In genomic region chr2:85858841-85859240, GRCh38 we compare ENCODE assay signal across 15 cellular contexts.
"Had no signal": no experiment of that assay in that cellular context is flagged by ENCODE, and none has a peak within 500 bp of the region (broad histone marks: within the 10 kb centered on the region; RNA-seq: fewer than 3 reads in every experiment).

No MANE protein-coding gene starts in this region.

- H3K4me3 ChIP-seq: esophagus squamous epithelium, lung, mucosa of descending colon, stomach had no signal

- DNase-seq: activated CD4-positive, alpha-beta memory T cell treated with anti-CD3 and anti-CD28 coated beads, Interleukin-2, amount 10 ng/mL, durations not matched to agents 7 days and 5 days; activated CD4-positive, alpha-beta T cell treated with anti-CD3 and anti-CD28 coated beads for 1 hour; activated CD8-positive, alpha-beta memory T cell treated with anti-CD3 and anti-CD28 coated beads, Interleukin-2, amount 50 U/mL, for 48 hours; activated naive CD4-positive, alpha-beta T cell treated with Interleukin-2 at 50 U/mL for 16 hours; dermis blood vessel endothelial cell; esophagus squamous epithelium; foreskin fibroblast; glutamatergic neuron; mucosa of descending colon; stimulated activated CD4-positive, alpha-beta T cell treated with anti-CD3 and anti-CD28 coated beads, Interleukin-4, amount 100 ng/mL, for 1 hour; stimulated activated CD8-positive, alpha-beta memory T cell treated with anti-CD3 and anti-CD28 coated beads, Interleukin-4, amount 100 ng/mL, for 48 hours; stomach had no signal

- H3K4me3 Mint-ChIP-seq: activated CD4-positive, alpha-beta memory T cell treated with anti-CD3 and anti-CD28 coated beads, Interleukin-2, amount 10 ng/mL, durations not matched to agents 7 days and 5 days had no signal

- H3K27me3 Mint-ChIP-seq: activated CD4-positive, alpha-beta memory T cell treated with anti-CD3 and anti-CD28 coated beads, Interleukin-2, amount 10 ng/mL, durations not matched to agents 7 days and 5 days had no signal

- ATAC-seq: mucosa of descending colon, SK-N-SH treated with all-trans-retinoic acid at 6 μM for 48 hours had no signal

- H3K9me3 ChIP-seq: esophagus squamous epithelium, mucosa of descending colon, stomach had no signal

- H3K27me3 ChIP-seq: esophagus squamous epithelium, stomach had no signal

- H3K27ac Mint-ChIP-seq: activated CD4-positive, alpha-beta memory T cell treated with anti-CD3 and anti-CD28 coated beads, Interleukin-2, amount 10 ng/mL, durations not matched to agents 7 days and 5 days had no signal

- H3K4me1 ChIP-seq: esophagus squamous epithelium, parathyroid adenoma had no signal

- H3K27ac ChIP-seq: esophagus squamous epithelium, parathyroid adenoma, stomach had no signal
